In the genomic region with DNA sequence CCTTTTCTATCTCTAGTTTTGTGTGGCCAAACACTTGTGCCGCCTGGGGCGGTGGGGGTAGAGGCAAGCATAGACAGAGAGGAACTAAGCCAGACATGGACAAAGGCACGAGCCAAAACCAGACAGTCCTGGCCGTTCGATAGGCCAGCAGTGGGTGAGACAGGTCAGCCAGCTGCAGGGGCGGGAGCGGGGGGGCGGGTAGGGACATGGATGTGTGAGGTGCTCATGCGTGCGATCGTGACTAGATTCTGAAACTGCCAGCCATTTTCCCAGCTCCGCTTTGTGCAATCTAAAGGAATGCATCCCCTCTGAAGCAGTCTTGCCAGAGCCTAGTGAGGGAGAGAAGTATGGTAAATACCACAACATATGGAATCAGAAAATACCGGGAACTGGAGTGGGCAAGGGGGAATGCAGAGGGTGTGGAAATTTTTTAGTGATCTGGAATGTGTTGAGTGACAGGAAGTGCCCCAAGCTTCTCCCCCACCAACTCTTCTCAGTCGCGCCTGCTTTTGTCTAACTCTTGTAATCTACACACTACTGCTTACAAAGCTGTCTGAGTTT, we compare ENCODE assay signal across 8 cellular contexts.
DNase-seq lines count a peak whose midpoint lies in the region; ATAC-seq, FAIRE-seq and TF ChIP-seq lines count a peak whose summit lies in the region.

No MANE protein-coding gene starts in this region.

- no peaks in the 10 kb centered on the region for H3K36me3 Mint-ChIP-seq in activated naive CD4-positive, alpha-beta T cell treated with anti-CD3 and anti-CD28 coated beads for 36 hours (ENCODE audit: low read depth)

- H3K9me3 Mint-ChIP-seq in activated naive CD4-positive, alpha-beta T cell treated with anti-CD3 and anti-CD28 coated beads for 36 hours: no peaks in the 10 kb centered on the region

- H3K4me1 ChIP-seq in OCI-LY7 (ENCODE audit: insufficient read depth, low read length, poor library complexity, severe bottlenecking) (peaks cover 35% of the 10 kb centered on the region), thymus (ENCODE audit: control insufficient read depth, insufficient read depth, low read length) (no peaks in the 10 kb centered on the region)

- TF ChIP-seq EP300 in neural cell (conservative IDR thresholded peaks at IDR 0.05; ENCODE audit: poor library complexity, severe bottlenecking): peak; percentile 37

- CTCF ChIA-PET in OCI-LY7 (lab: Charles Lee; ENCODE audit: unreplicated experiment): no interaction called here
- CTCF ChIA-PET in activated naive CD4-positive, alpha-beta T cell treated with anti-CD3 and anti-CD28 coated beads for 36 hours (lab: Charles Lee): interaction anchor here (1.0 to 3.3 kb wide), 4 partner anchors 41 to 107 kb away, joined by 3 to 25 read pairs (median 4); no protein-coding TSS in a partner anchor

- no TSS peak for BruUV-seq in OCI-LY7 (replicated peaks; lab: Mats Ljungman, UMichigan)

- H3K36me3 ChIP-seq in OCI-LY7 (ENCODE audit: insufficient read depth, low read length) (peaks cover 4% of the 10 kb centered on the region; the same call in 1 of the 2 replicates), neural cell (ENCODE audit: insufficient read depth, low read length) (no peaks in the 10 kb centered on the region), thymus (ENCODE audit: control insufficient read depth, insufficient read depth) (no peaks in the 10 kb centered on the region)

- peaks cover 3% of the 10 kb centered on the region for H3F3A ChIP-seq in neural cell (ENCODE audit: insufficient read depth, low read length, poor library complexity, severe bottlenecking)

- H3K4me3 ChIP-seq in AG10803 (ENCODE audit: low read length) (peak overlapping the region; percentile 69), OCI-LY7 (ENCODE audit: low read depth, low read length, poor library complexity, severe bottlenecking) (peak overlapping the region; percentile 69), neural cell (ENCODE audit: low read length) (peak overlapping the region; percentile 72), thymus (ENCODE audit: low read length) (peak overlapping the region; percentile 85)

- peak overlapping the region; percentile 77 for H3K9ac ChIP-seq in neural cell (ENCODE audit: low read length)

- DNase-seq in AG10803 (ENCODE audit: low read depth): peak; percentile 100
- DNase-seq in HTR-8/SVneo (ENCODE audit: insufficient read length, low spot score): peak; percentile 63
- DNase-seq in OCI-LY7 (ENCODE audit: low spot score): peak; percentile 61
- peak; percentile 72 for DNase-seq in activated naive CD4-positive, alpha-beta T cell treated with anti-CD3 and anti-CD28 coated beads for 36 hours
- peak; percentile 90 for DNase-seq in foreskin melanocyte

- ATAC-seq in GM19043 (IDR thresholded peaks at IDR 0.05; ENCODE audit: low read depth, unreplicated experiment): peak; percentile 49

- peak overlapping the region; percentile 89 for H3K27ac Mint-ChIP-seq in activated naive CD4-positive, alpha-beta T cell treated with anti-CD3 and anti-CD28 coated beads for 36 hours

- peak overlapping the region; percentile 95 for H3K4me3 Mint-ChIP-seq in activated naive CD4-positive, alpha-beta T cell treated with anti-CD3 and anti-CD28 coated beads for 36 hours

- intact Hi-C loops in OCI-LY7 (cut with micrococcal nuclease; ENCODE audit: unreplicated experiment): no loop called here
- intact Hi-C loops in activated naive CD4-positive, alpha-beta T cell treated with anti-CD3 and anti-CD28 coated beads for 36 hours (cut with micrococcal nuclease): loop anchor here (2.0 kb wide), 5 partner anchors 24 to 244 kb away; a partner anchor contains a TSS

- FAIRE-seq in HTR-8/SVneo (lab: Jason Lieb, UNC): peak; percentile 77

- H3K27me3 ChIP-seq in neural cell (ENCODE audit: insufficient read depth, low read depth, low read length) (no peaks in the 10 kb centered on the region), thymus (ENCODE audit: control insufficient read depth, insufficient read depth) (no peaks in the 10 kb centered on the region)

- H3K27me3 Mint-ChIP-seq in activated naive CD4-positive, alpha-beta T cell treated with anti-CD3 and anti-CD28 coated beads for 36 hours (ENCODE audit: low read depth): no peaks in the 10 kb centered on the region

- POLR2A ChIA-PET in OCI-LY7 (lab: Charles Lee): interaction anchor here (0.5 to 1.4 kb wide), 3 partner anchors 17 to 106 kb away, joined by 3 to 4 read pairs (median 3); no protein-coding TSS in a partner anchor

- H4K20me1 ChIP-seq in OCI-LY7 (ENCODE audit: insufficient read depth, low read length) (peaks cover 11% of the 10 kb centered on the region; the same call in 1 of the 2 replicates), neural cell (ENCODE audit: insufficient read depth) (no peaks in the 10 kb centered on the region)

- H2AFZ ChIP-seq in OCI-LY7 (ENCODE audit: low read length) (no peak overlapping the region), neural cell (ENCODE audit: low read depth, low read length) (peak overlapping the region; percentile 49)

- peak overlapping the region; percentile 83 for H3K4me2 ChIP-seq in OCI-LY7 (ENCODE audit: low read length)
- peak overlapping the region; percentile 79 for H3K4me2 ChIP-seq in neural cell (ENCODE audit: low read length)

- peaks cover 55% of the 10 kb centered on the region for H3K79me2 ChIP-seq in OCI-LY7 (ENCODE audit: insufficient read depth, low read depth, low read length)
- H3K79me2 ChIP-seq in neural cell (replicated peaks; ENCODE audit: insufficient read depth, low read length): peaks cover 46% of the 10 kb centered on the region

- H3K9me3 ChIP-seq in OCI-LY7 (ENCODE audit: low read length) (no peaks in the 10 kb centered on the region), neural cell (ENCODE audit: low read length) (no peaks in the 10 kb centered on the region), thymus (ENCODE audit: control insufficient read depth) (no peaks in the 10 kb centered on the region)

- TF ChIP-seq CTCF in AG10803 (conservative IDR thresholded peaks at IDR 0.05; ENCODE audit: low read length): no peak
- no peak for TF ChIP-seq CTCF in OCI-LY7 (conservative IDR thresholded peaks at IDR 0.05; ENCODE audit: low read length)
- TF ChIP-seq CTCF in neural cell (IDR thresholded peaks at IDR 0.05; ENCODE audit: poor library complexity, severe bottlenecking): no peak

- H3K9me2 ChIP-seq in OCI-LY7 (ENCODE audit: insufficient read depth, low read length) (no peaks in the 10 kb centered on the region), neural cell (ENCODE audit: insufficient read depth, low read length) (no peaks in the 10 kb centered on the region)

- peak overlapping the region; percentile 77 for H3K27ac ChIP-seq in OCI-LY7 (ENCODE audit: low read depth, low read length, poor library complexity, severe bottlenecking)
- peak overlapping the region; percentile 91 for H3K27ac ChIP-seq in neural cell (ENCODE audit: low read length)
- H3K27ac ChIP-seq in thymus (ENCODE audit: low read depth): peak overlapping the region; percentile 97

- no peak for TF ChIP-seq RAD21 in neural cell (conservative IDR thresholded peaks at IDR 0.05)

- H3K4me1 Mint-ChIP-seq in activated naive CD4-positive, alpha-beta T cell treated with anti-CD3 and anti-CD28 coated beads for 36 hours (ENCODE audit: low read depth): peaks cover 11% of the 10 kb centered on the region

- under 1% methylated on average over 15 of the region's 15 CpGs for WGBS in thymus

TF ChIP-seq in neural cell, 6 proteins besides CTCF, POLR2A, EP300 and RAD21:
- TF ChIP-seq SMC3 (conservative IDR thresholded peaks at IDR 0.05; ENCODE audit: poor library complexity) (peak; percentile 26), POLR2AphosphoS5 (IDR thresholded peaks at IDR 0.05) (peak; percentile 80), MXI1 (conservative IDR thresholded peaks at IDR 0.05; ENCODE audit: poor library complexity, severe bottlenecking) (peak; percentile 53), EZH2 (IDR thresholded peaks at IDR 0.05; ENCODE audit: borderline replicate concordance, insufficient read depth, low read length, poor library complexity, severe bottlenecking) (no peak), TAF1 (IDR thresholded peaks at IDR 0.05; ENCODE audit: low read depth) (peak; percentile 80)
- TF ChIP-seq, protein P1, sequence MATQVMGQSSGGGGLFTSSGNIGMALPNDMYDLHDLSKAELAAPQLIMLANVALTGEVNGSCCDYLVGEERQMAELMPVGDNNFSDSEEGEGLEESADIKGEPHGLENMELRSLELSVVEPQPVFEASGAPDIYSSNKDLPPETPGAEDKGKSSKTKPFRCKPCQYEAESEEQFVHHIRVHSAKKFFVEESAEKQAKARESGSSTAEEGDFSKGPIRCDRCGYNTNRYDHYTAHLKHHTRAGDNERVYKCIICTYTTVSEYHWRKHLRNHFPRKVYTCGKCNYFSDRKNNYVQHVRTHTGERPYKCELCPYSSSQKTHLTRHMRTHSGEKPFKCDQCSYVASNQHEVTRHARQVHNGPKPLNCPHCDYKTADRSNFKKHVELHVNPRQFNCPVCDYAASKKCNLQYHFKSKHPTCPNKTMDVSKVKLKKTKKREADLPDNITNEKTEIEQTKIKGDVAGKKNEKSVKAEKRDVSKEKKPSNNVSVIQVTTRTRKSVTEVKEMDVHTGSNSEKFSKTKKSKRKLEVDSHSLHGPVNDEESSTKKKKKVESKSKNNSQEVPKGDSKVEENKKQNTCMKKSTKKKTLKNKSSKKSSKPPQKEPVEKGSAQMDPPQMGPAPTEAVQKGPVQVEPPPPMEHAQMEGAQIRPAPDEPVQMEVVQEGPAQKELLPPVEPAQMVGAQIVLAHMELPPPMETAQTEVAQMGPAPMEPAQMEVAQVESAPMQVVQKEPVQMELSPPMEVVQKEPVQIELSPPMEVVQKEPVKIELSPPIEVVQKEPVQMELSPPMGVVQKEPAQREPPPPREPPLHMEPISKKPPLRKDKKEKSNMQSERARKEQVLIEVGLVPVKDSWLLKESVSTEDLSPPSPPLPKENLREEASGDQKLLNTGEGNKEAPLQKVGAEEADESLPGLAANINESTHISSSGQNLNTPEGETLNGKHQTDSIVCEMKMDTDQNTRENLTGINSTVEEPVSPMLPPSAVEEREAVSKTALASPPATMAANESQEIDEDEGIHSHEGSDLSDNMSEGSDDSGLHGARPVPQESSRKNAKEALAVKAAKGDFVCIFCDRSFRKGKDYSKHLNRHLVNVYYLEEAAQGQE (IDR thresholded peaks at IDR 0.05; ENCODE audit: borderline replicate concordance): peak; percentile 90

Comparison
In these comparisons a context has a peak if more than half of its experiments do, and no peak if none do; other contexts are left out.
1. Peak in every context shown above with its lines: DNase-seq, ATAC-seq, H3K4me3 ChIP-seq and H3K27ac ChIP-seq.